In the genomic region with DNA sequence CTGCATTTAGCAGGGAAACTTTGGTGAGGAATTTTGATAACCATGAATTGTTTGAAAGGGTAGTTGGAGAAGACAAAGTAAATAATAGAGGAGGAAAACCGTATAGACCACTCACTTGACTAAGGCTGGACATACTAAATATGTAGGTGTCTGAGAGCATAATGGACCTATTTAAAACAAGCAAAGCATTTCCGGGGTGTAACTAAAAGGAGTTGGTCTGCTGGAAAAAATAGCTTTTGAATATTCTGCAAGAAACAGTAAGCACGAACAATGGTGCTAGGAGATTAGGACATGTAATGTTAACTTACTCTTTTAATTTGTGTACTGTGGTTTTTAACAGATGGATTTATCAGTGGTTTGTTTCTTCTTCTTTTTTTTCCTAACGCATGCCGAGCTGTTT, we compare ENCODE assay signal across 18 cellular contexts.
"Had no signal": no experiment of that assay in that cellular context is flagged by ENCODE, and none has a peak within 500 bp of the region (broad histone marks: within the 10 kb centered on the region; RNA-seq: fewer than 3 reads in every experiment).

No MANE protein-coding gene starts in this region.

- H3K4me1 ChIP-seq: ascending aorta, esophagus squamous epithelium, foreskin keratinocyte had no signal

- ATAC-seq: activated CD8-positive, alpha-beta memory T cell treated with anti-CD3 and anti-CD28 coated beads, Interleukin-2, amount 10 ng/mL, durations not matched to agents 7 days and 5 days; foreskin keratinocyte; left ventricle myocardium superior; sciatic nerve had no signal

- H3K27me3 Mint-ChIP-seq: activated naive CD4-positive, alpha-beta T cell treated with anti-CD3 and anti-CD28 coated beads, Interleukin-2, amount 10 ng/mL, durations not matched to agents 7 days and 5 days; activated T-cell treated with anti-CD3 and anti-CD28 coated beads, Interleukin-2, amount 50 U/mL, for 24 hours; memory B cell had no signal

- H3K27ac Mint-ChIP-seq: activated CD4-positive, alpha-beta memory T cell treated with anti-CD3 and anti-CD28 coated beads for 36 hours; activated CD8-positive, alpha-beta memory T cell treated with anti-CD3 and anti-CD28 coated beads, Interleukin-2, amount 10 ng/mL, durations not matched to agents 7 days and 5 days; activated naive CD4-positive, alpha-beta T cell treated with anti-CD3 and anti-CD28 coated beads, Interleukin-2, amount 10 ng/mL, durations not matched to agents 7 days and 5 days; activated T-cell treated with anti-CD3 and anti-CD28 coated beads, Interleukin-2, amount 50 U/mL, for 24 hours; memory B cell; natural killer cell treated with Interleukin-12 subunit alpha and Interleukin-12 subunit beta and Interleukin-15 and Interleukin-18, amount 100 ng/mL, for 72 hours had no signal

- H3K27me3 ChIP-seq: ascending aorta, esophagus squamous epithelium, foreskin keratinocyte, stomach, testis had no signal

- DNase-seq: activated CD4-positive, alpha-beta memory T cell treated with anti-CD3 and anti-CD28 coated beads for 36 hours; activated CD4-positive, alpha-beta T cell treated with anti-CD3 and anti-CD28 coated beads for 1 hour; activated CD8-positive, alpha-beta memory T cell treated with anti-CD3 and anti-CD28 coated beads, Interleukin-2, amount 10 ng/mL, durations not matched to agents 7 days and 5 days; activated naive CD4-positive, alpha-beta T cell treated with anti-CD3 and anti-CD28 coated beads, Interleukin-2, amount 10 ng/mL, durations not matched to agents 7 days and 5 days; activated T-cell treated with anti-CD3 and anti-CD28 coated beads, Interleukin-2, amount 50 U/mL, for 24 hours; esophagus squamous epithelium; foreskin keratinocyte; kidney glomerular epithelial cell; left ventricle myocardium superior; stimulated activated CD4-positive, alpha-beta T cell treated with anti-CD3 and anti-CD28 coated beads, Interleukin-1b, Interleukin-23, amount 100 ng/mL, for 48 hours; stomach; testis had no signal

- H3K27ac ChIP-seq: ascending aorta, esophagus squamous epithelium, foreskin keratinocyte, stomach, testis had no signal

- H3K36me3 ChIP-seq: ascending aorta, esophagus squamous epithelium, stomach had no signal

- FAIRE-seq: colon, endothelial cell of umbilical vein had no signal

- H3K36me3 Mint-ChIP-seq: activated CD4-positive, alpha-beta memory T cell treated with anti-CD3 and anti-CD28 coated beads for 36 hours; activated CD8-positive, alpha-beta memory T cell treated with anti-CD3 and anti-CD28 coated beads, Interleukin-2, amount 10 ng/mL, durations not matched to agents 7 days and 5 days; activated naive CD4-positive, alpha-beta T cell treated with anti-CD3 and anti-CD28 coated beads, Interleukin-2, amount 10 ng/mL, durations not matched to agents 7 days and 5 days; memory B cell; natural killer cell treated with Interleukin-12 subunit alpha and Interleukin-12 subunit beta and Interleukin-15 and Interleukin-18, amount 100 ng/mL, for 72 hours had no signal

- H3K9me3 ChIP-seq: ascending aorta, esophagus squamous epithelium, stomach, testis had no signal

- H3K4me3 Mint-ChIP-seq: activated CD4-positive, alpha-beta memory T cell treated with anti-CD3 and anti-CD28 coated beads for 36 hours; activated CD8-positive, alpha-beta memory T cell treated with anti-CD3 and anti-CD28 coated beads, Interleukin-2, amount 10 ng/mL, durations not matched to agents 7 days and 5 days; activated naive CD4-positive, alpha-beta T cell treated with anti-CD3 and anti-CD28 coated beads, Interleukin-2, amount 10 ng/mL, durations not matched to agents 7 days and 5 days; activated T-cell treated with anti-CD3 and anti-CD28 coated beads, Interleukin-2, amount 50 U/mL, for 24 hours; memory B cell; natural killer cell treated with Interleukin-12 subunit alpha and Interleukin-12 subunit beta and Interleukin-15 and Interleukin-18, amount 100 ng/mL, for 72 hours had no signal

- H3K4me1 Mint-ChIP-seq: activated CD8-positive, alpha-beta memory T cell treated with anti-CD3 and anti-CD28 coated beads, Interleukin-2, amount 10 ng/mL, durations not matched to agents 7 days and 5 days; activated naive CD4-positive, alpha-beta T cell treated with anti-CD3 and anti-CD28 coated beads, Interleukin-2, amount 10 ng/mL, durations not matched to agents 7 days and 5 days; memory B cell had no signal

- H3K9me3 Mint-ChIP-seq: activated CD4-positive, alpha-beta memory T cell treated with anti-CD3 and anti-CD28 coated beads for 36 hours; activated naive CD4-positive, alpha-beta T cell treated with anti-CD3 and anti-CD28 coated beads, Interleukin-2, amount 10 ng/mL, durations not matched to agents 7 days and 5 days; activated T-cell treated with anti-CD3 and anti-CD28 coated beads, Interleukin-2, amount 50 U/mL, for 24 hours; memory B cell; natural killer cell treated with Interleukin-12 subunit alpha and Interleukin-12 subunit beta and Interleukin-15 and Interleukin-18, amount 100 ng/mL, for 72 hours had no signal

- H3K4me3 ChIP-seq: esophagus squamous epithelium, stomach, testis had no signal
